ENCODE assay signal across 1 cellular context in genomic region chr5:173629628-173630027, GRCh38.
TF ChIP-seq lines count a peak whose summit lies in the region.

No MANE protein-coding gene starts in this region.

TF ChIP-seq in K562, 482 proteins besides CTCF, POLR2A, EP300 and RAD21 (continued from another document and continues in another):
- TF ChIP-seq HMBOX1 (IDR thresholded peaks at IDR 0.05) (no peak), SMAD2 (IDR thresholded peaks at IDR 0.05; ENCODE audit: low read depth, low read length) (no peak), ZNF274 (IDR thresholded peaks at IDR 0.05; ENCODE audit: borderline replicate concordance, low read depth, low read length) (no peak), CC2D1A (IDR thresholded peaks at IDR 0.05) (no peak), ZSCAN29 (IDR thresholded peaks at IDR 0.05) (no peak), NRF1 (conservative IDR thresholded peaks at IDR 0.05 in 1 of 2, IDR thresholded peaks at IDR 0.05 in 1 of 2) (no peak), KAT2B (IDR thresholded peaks at IDR 0.05; ENCODE audit: low read depth, low read length) (no peak), ZNF282 (CRISPR knock-in tag; IDR thresholded peaks at IDR 0.05) (no peak), PRDM10 (IDR thresholded peaks at IDR 0.05; ENCODE audit: partially characterized antibody) (no peak), HSF4 (CRISPR knock-in tag; IDR thresholded peaks at IDR 0.05; ENCODE audit: borderline replicate concordance) (no peak), ZNF133 (CRISPR knock-in tag; IDR thresholded peaks at IDR 0.05) (no peak), ZNF444 (CRISPR knock-in tag; IDR thresholded peaks at IDR 0.05) (no peak), TFE3 (CRISPR knock-in tag; IDR thresholded peaks at IDR 0.05) (no peak), C11orf30 (IDR thresholded peaks at IDR 0.05; ENCODE audit: low read depth) (peak; percentile 63), HES1 (IDR thresholded peaks at IDR 0.05; ENCODE audit: low read depth) (no peak), GABPA (tag; conservative IDR thresholded peaks at IDR 0.05; ENCODE audit: low read depth) (no peak), SRSF7 (optimal IDR thresholded peaks at IDR 0.05; ENCODE audit: low read depth, low read length) (no peak), TBL1XR1 (IDR thresholded peaks at IDR 0.05; ENCODE audit: low read length in 2 of 2) (no peak), HEY1 (CRISPR knock-in tag; IDR thresholded peaks at IDR 0.05; ENCODE audit: borderline replicate concordance) (no peak), POLR3A (IDR thresholded peaks at IDR 0.05; ENCODE audit: borderline replicate concordance, extremely low read depth, insufficient read depth, insufficient read length) (no peak), ETV6 (IDR thresholded peaks at IDR 0.05; ENCODE audit: borderline replicate concordance in 1 of 2, low read depth in 2 of 2, low read length in 1 of 2) (no peak), ETV6 (CRISPR knock-in tag; IDR thresholded peaks at IDR 0.05; ENCODE audit: borderline replicate concordance) (no peak), ZNF76 (CRISPR knock-in tag; IDR thresholded peaks at IDR 0.05; ENCODE audit: borderline replicate concordance) (no peak), ZNF79 (CRISPR knock-in tag; IDR thresholded peaks at IDR 0.05; ENCODE audit: low read depth) (no peak), U2AF1 (optimal IDR thresholded peaks at IDR 0.05; ENCODE audit: low read depth, low read length) (no peak), ZBTB8A (IDR thresholded peaks at IDR 0.05; ENCODE audit: partially characterized antibody) (no peak), ZNF124 (CRISPR knock-in tag; IDR thresholded peaks at IDR 0.05) (no peak), CTBP1 (IDR thresholded peaks at IDR 0.05; ENCODE audit: borderline replicate concordance) (peak; percentile 61), MYC (IDR thresholded peaks at IDR 0.05; ENCODE audit: low read depth, low read length) (0 out of 2 replicates have a peak, but pooled peaks have one; percentile 25), MYC (CRISPR knock-in tag; IDR thresholded peaks at IDR 0.05; ENCODE audit: borderline replicate concordance, low read depth) (no peak), SREBF2 (CRISPR knock-in tag; IDR thresholded peaks at IDR 0.05) (no peak), CBFA2T3 (IDR thresholded peaks at IDR 0.05) (no peak), ZBTB49 (CRISPR knock-in tag; IDR thresholded peaks at IDR 0.05; ENCODE audit: borderline replicate concordance) (no peak), UBTF (IDR thresholded peaks at IDR 0.05; ENCODE audit: borderline replicate concordance in 1 of 2, low read depth in 2 of 2, low read length in 2 of 2) (no peak), NELFE (IDR thresholded peaks at IDR 0.05; ENCODE audit: insufficient read depth, insufficient read length) (no peak), KAT8 (IDR thresholded peaks at IDR 0.05; ENCODE audit: low read depth) (no peak), ZNF707 (CRISPR knock-in tag; conservative IDR thresholded peaks at IDR 0.05) (no peak), HIVEP1 (CRISPR knock-in tag; IDR thresholded peaks at IDR 0.05) (no peak), CXXC5 (CRISPR knock-in tag; IDR thresholded peaks at IDR 0.05) (0 out of 2 replicates have a peak, but pooled peaks have one; percentile 29), GTF2A2 (tag; IDR thresholded peaks at IDR 0.05) (no peak), ELK3 (CRISPR knock-in tag; IDR thresholded peaks at IDR 0.05) (no peak), PPARD (CRISPR knock-in tag; IDR thresholded peaks at IDR 0.05) (no peak), ZNF263 (CRISPR knock-in tag; IDR thresholded peaks at IDR 0.05; ENCODE audit: borderline replicate concordance) (peak; percentile 81), STAT5B (CRISPR knock-in tag; IDR thresholded peaks at IDR 0.05) (no peak), YBX1 (IDR thresholded peaks at IDR 0.05) (no peak), CREB3L1 (IDR thresholded peaks at IDR 0.05; ENCODE audit: borderline replicate concordance, low read depth) (no peak), CUX1 (CRISPR knock-in tag; IDR thresholded peaks at IDR 0.05) (no peak)
